Comparison of ENCODE assay signal across 8 cellular contexts in genomic region chr19:45152504-45153338, GRCh38. TPM values are rescaled to one million over a fixed set of nuclear protein-coding genes. Genes with fewer than 3 reads are reported as not detected.
DNase-seq lines count a peak whose midpoint lies in the region; ATAC-seq and TF ChIP-seq lines count a peak whose summit lies in the region.

No MANE protein-coding gene starts in this region.

- H3K36me3 ChIP-seq in GM23338 (ENCODE audit: insufficient read depth) (no peaks in the 10 kb centered on the region), esophagus squamous epithelium (peaks cover 0 to 12% (median 0%) of the 10 kb centered on the region in 3 donors), vagina (no peaks in the 10 kb centered on the region)

- 0 out of 2 replicates have a peak, but pooled peaks cover 9% of the 10 kb centered on the region for H3F3A ChIP-seq in GM23338 (replicated peaks; ENCODE audit: low read depth)

- H3K79me2 ChIP-seq in GM23338 (replicated peaks; ENCODE audit: insufficient read depth), result no peaks in the 10 kb centered on the region

- intact Hi-C loops in esophagus squamous epithelium (cut with DNase I) (no loop called here), vagina (cut with DNase I) (no loop called here)

- H3K27ac ChIP-seq in GM23338 (ENCODE audit: low read depth), result no peak overlapping the region
- peak overlapping the region in 2 of 4 donors; percentile 17 to 25 for H3K27ac ChIP-seq in esophagus squamous epithelium
- no peak overlapping the region for H3K27ac ChIP-seq in vagina

- peaks cover 46% of the 10 kb centered on the region for H3K27me3 ChIP-seq in GM23338 (ENCODE audit: insufficient read depth)
- H3K27me3 ChIP-seq in esophagus squamous epithelium, result peaks cover 0 to 51% (median 3%) of the 10 kb centered on the region in 4 donors
- H3K27me3 ChIP-seq in vagina, result no peaks in the 10 kb centered on the region

- H3K9me3 ChIP-seq in esophagus squamous epithelium, result no peaks in the 10 kb centered on the region
- H3K9me3 ChIP-seq in vagina, result no peaks in the 10 kb centered on the region

- H3K27ac Mint-ChIP-seq in GM23338, result no peak overlapping the region
- peak overlapping the region; percentile 43 for H3K27ac Mint-ChIP-seq in activated CD8-positive, alpha-beta memory T cell treated with anti-CD3 and anti-CD28 coated beads, Interleukin-2, amount 10 ng/mL, durations not matched to agents 7 days and 5 days

- H3K4me3 Mint-ChIP-seq in GM23338, result peak overlapping the region; percentile 63
- H3K4me3 Mint-ChIP-seq in activated CD8-positive, alpha-beta memory T cell treated with anti-CD3 and anti-CD28 coated beads, Interleukin-2, amount 10 ng/mL, durations not matched to agents 7 days and 5 days, result peak overlapping the region; percentile 61

- peaks cover 3% of the 10 kb centered on the region; the same call in 1 of the 3 replicates for H3K36me3 Mint-ChIP-seq in GM23338 (ENCODE audit: low read depth)
- H3K36me3 Mint-ChIP-seq in activated CD8-positive, alpha-beta memory T cell treated with anti-CD3 and anti-CD28 coated beads, Interleukin-2, amount 10 ng/mL, durations not matched to agents 7 days and 5 days, result peaks cover 5% of the 10 kb centered on the region

- CTCF ChIA-PET in activated CD8-positive, alpha-beta memory T cell treated with anti-CD3 and anti-CD28 coated beads, Interleukin-2, amount 10 ng/mL, durations not matched to agents 7 days and 5 days (lab: Charles Lee), result interaction anchor here (0.8 to 1.9 kb wide), 10 partner anchors 9 to 96 kb away, joined by 3 to 6 read pairs (median 4); partner anchors contain the start of gene TRAPPC6A

- H4K20me1 ChIP-seq in GM23338 (replicated peaks; ENCODE audit: insufficient read depth), result no peaks in the 10 kb centered on the region; the same call in none of the 2 replicates

- H3K4me3 ChIP-seq in GM23338 (peak overlapping the region; percentile 55), esophagus squamous epithelium (peak overlapping the region; percentile 7 to 56 (median 22)), vagina (peak overlapping the region; percentile 26 to 37)

- peak; percentile 51 for ATAC-seq in GM23338
- peak; percentile 67 for ATAC-seq in activated CD8-positive, alpha-beta memory T cell treated with anti-CD3 and anti-CD28 coated beads, Interleukin-2, amount 10 ng/mL, durations not matched to agents 7 days and 5 days
- no peak for ATAC-seq in HG02642 (IDR thresholded peaks at IDR 0.05; ENCODE audit: poor library complexity, unreplicated experiment)

- WGBS in esophagus squamous epithelium, 2 donors, result 7 to 30% methylated on average over 6 to 9 of the region's 91 CpGs

- H3K9me2 ChIP-seq in GM23338 (ENCODE audit: insufficient read depth), result no peaks in the 10 kb centered on the region

- H3K4me1 ChIP-seq in GM23338 (ENCODE audit: insufficient read depth) (no peaks in the 10 kb centered on the region; the same call in 1 of the 2 replicates), esophagus squamous epithelium (peaks cover 43 to 72% (median 45%) of the 10 kb centered on the region in 3 donors), vagina (peaks cover 33% of the 10 kb centered on the region)

- H3K27me3 Mint-ChIP-seq in GM23338 (ENCODE audit: insufficient read depth, low read depth, poor library complexity), result peaks cover 54% of the 10 kb centered on the region
- peaks cover 36% of the 10 kb centered on the region for H3K27me3 Mint-ChIP-seq in activated CD8-positive, alpha-beta memory T cell treated with anti-CD3 and anti-CD28 coated beads, Interleukin-2, amount 10 ng/mL, durations not matched to agents 7 days and 5 days

- TF ChIP-seq CTCF in GM23338 (conservative IDR thresholded peaks at IDR 0.05; ENCODE audit: low read depth in 2 of 2), result peak in 1 of 2 experiments; percentile 57; a peak in 3 of 4 replicates
- TF ChIP-seq CTCF in esophagus squamous epithelium (IDR thresholded peaks at IDR 0.05), result no peak
- TF ChIP-seq CTCF in vagina (IDR thresholded peaks at IDR 0.05), result no peak

- peak; percentile 87 for DNase-seq in GM23338 (ENCODE audit: low spot score)
- peak; percentile 70 for DNase-seq in activated CD8-positive, alpha-beta memory T cell treated with anti-CD3 and anti-CD28 coated beads, Interleukin-2, amount 10 ng/mL, durations not matched to agents 7 days and 5 days
- no peak for DNase-seq in esophagus squamous epithelium (lab: John Stamatoyannopoulos, UW)
- peak; percentile 9 for DNase-seq in non-pigmented ciliary epithelial cell (ENCODE audit: low read depth)
- no peak for DNase-seq in vagina (ENCODE audit: extremely low spot score in 2 of 2)
- no peak for DNase-seq in COLO829 (ENCODE audit: low spot score)
- no peak for DNase-seq in GM19238 (ENCODE audit: insufficient read length, low spot score)

- H3K9me3 Mint-ChIP-seq in GM23338, result peaks cover 10% of the 10 kb centered on the region; the same call in 2 of the 3 replicates
- no peaks in the 10 kb centered on the region for H3K9me3 Mint-ChIP-seq in activated CD8-positive, alpha-beta memory T cell treated with anti-CD3 and anti-CD28 coated beads, Interleukin-2, amount 10 ng/mL, durations not matched to agents 7 days and 5 days (ENCODE audit: low read depth)

- H3K4me2 ChIP-seq in GM23338, result peak overlapping the region; percentile 83

- peak overlapping the region; percentile 96; the same call in 1 of the 2 replicates for H2AFZ ChIP-seq in GM23338

- peaks cover 15% of the 10 kb centered on the region for H3K4me1 Mint-ChIP-seq in GM23338
- H3K4me1 Mint-ChIP-seq in activated CD8-positive, alpha-beta memory T cell treated with anti-CD3 and anti-CD28 coated beads, Interleukin-2, amount 10 ng/mL, durations not matched to agents 7 days and 5 days, result peaks cover 25% of the 10 kb centered on the region

- TF ChIP-seq POLR2A in esophagus squamous epithelium (IDR thresholded peaks at IDR 0.05), result no peak
- no peak for TF ChIP-seq POLR2A in vagina (IDR thresholded peaks at IDR 0.05)

TF ChIP-seq in GM23338, 12 proteins besides CTCF, POLR2A, EP300 and RAD21:
- peak; percentile 13; the same call in 1 of the 2 replicates for TF ChIP-seq POLR2AphosphoS5 (IDR thresholded peaks at IDR 0.05; ENCODE audit: low read depth)
- no peak for TF ChIP-seq EZH2phosphoT487 (IDR thresholded peaks at IDR 0.05; ENCODE audit: unreplicated experiment)
- TF ChIP-seq ETS1 (IDR thresholded peaks at IDR 0.05), result no peak
- TF ChIP-seq CREB1 (CRISPR knock-in tag; IDR thresholded peaks at IDR 0.05; ENCODE audit: low read depth), result peak; percentile 73
- no peak for TF ChIP-seq ZNF114 (CRISPR knock-in tag; IDR thresholded peaks at IDR 0.05)
TF ChIP-seq in GM23338: peak in this region for 2.

RNA-seq across cellular contexts. Expression of gene NKPD1, which starts 8.1 kb away (rescaled TPM):
- 1.3 and 2.2 TPM in 2 replicates for total RNA-seq in GM23338 (2014; rRNA removed; shearing (Covaris generic))
- 0.09 and 0.24 TPM in 2 replicates for polyA plus RNA-seq in GM23338 (2016; fragmentation: Nextera tagmentation; extraction: Ambion mirVana)
- total RNA-seq in activated CD8-positive, alpha-beta memory T cell treated with anti-CD3 and anti-CD28 coated beads, Interleukin-2, amount 10 ng/mL, durations not matched to agents 7 days and 5 days, result under 1 TPM; 0.14 to 0.18 TPM
- total RNA-seq in esophagus squamous epithelium (1 to 10 TPM; 1.1 to 4.2 (median 2.9) TPM), vagina (14.0 TPM)

RNA-seq across cellular contexts. Expression of gene TRAPPC6A, which starts 25.3 kb away (rescaled TPM):
- 23.3 and 29.4 TPM in 2 replicates for total RNA-seq in GM23338 (2014; rRNA removed; shearing (Covaris generic))
- 74.7 and 81.9 TPM in 2 replicates for polyA plus RNA-seq in GM23338 (2016; fragmentation: Nextera tagmentation; extraction: Ambion mirVana)
- total RNA-seq in activated CD8-positive, alpha-beta memory T cell treated with anti-CD3 and anti-CD28 coated beads, Interleukin-2, amount 10 ng/mL, durations not matched to agents 7 days and 5 days, result 10 to 100 TPM; 50.3 to 50.6 TPM
- total RNA-seq in esophagus squamous epithelium (10 to 100 TPM in 3 of 4 donors, 1 to 10 TPM in 1; 5.4 to 27.8 (median 18.0) TPM), vagina (28.7 TPM)

RNA-seq across cellular contexts. Expression of gene BLOC1S3, which starts 25.9 kb away (rescaled TPM):
- 15.9 and 16.0 TPM in 2 replicates for total RNA-seq in GM23338 (2014; rRNA removed; shearing (Covaris generic))
- 2.5 and 5.0 TPM in 2 replicates for polyA plus RNA-seq in GM23338 (2016; fragmentation: Nextera tagmentation; extraction: Ambion mirVana)
- total RNA-seq in activated CD8-positive, alpha-beta memory T cell treated with anti-CD3 and anti-CD28 coated beads, Interleukin-2, amount 10 ng/mL, durations not matched to agents 7 days and 5 days, result 10 to 100 TPM; 15.7 to 17.6 TPM
- total RNA-seq in esophagus squamous epithelium (10 to 100 TPM in 2 of 4 donors, 1 to 10 TPM in 2; 7.9 to 18.4 (median 10.4) TPM), vagina (12.5 TPM)

RNA-seq across cellular contexts. Expression of gene PPP1R37, which starts 59.7 kb away (rescaled TPM):
- 33.3 and 47.2 TPM in 2 replicates for total RNA-seq in GM23338 (2014; rRNA removed; shearing (Covaris generic))
- 6.9 and 7.8 TPM in 2 replicates for polyA plus RNA-seq in GM23338 (2016; fragmentation: Nextera tagmentation; extraction: Ambion mirVana)
- 10 to 100 TPM; 18.7 to 30.0 TPM for total RNA-seq in activated CD8-positive, alpha-beta memory T cell treated with anti-CD3 and anti-CD28 coated beads, Interleukin-2, amount 10 ng/mL, durations not matched to agents 7 days and 5 days
- total RNA-seq in esophagus squamous epithelium, result 10 to 100 TPM; 25.1 to 35.5 (median 30.8) TPM
- total RNA-seq in vagina, result 23.8 TPM

Comparison
In these comparisons a context has a peak if more than half of its experiments do, and no peak if none do; other contexts are left out.
1. DNase-seq: peak in GM23338 (single experiment), activated CD8-positive, alpha-beta memory T cell treated with anti-CD3 and anti-CD28 coated beads, Interleukin-2, amount 10 ng/mL, durations not matched to agents 7 days and 5 days (single experiment) and non-pigmented ciliary epithelial cell (single experiment); none in esophagus squamous epithelium (single experiment), vagina (0 of 2), COLO829 (single experiment) and GM19238 (single experiment).
2. Peak in every context shown above with its lines, with median percentiles within 50 percentile points of each other: H3K4me3 ChIP-seq.